ENCODE assay signal across 15 cellular contexts in the genomic region with DNA sequence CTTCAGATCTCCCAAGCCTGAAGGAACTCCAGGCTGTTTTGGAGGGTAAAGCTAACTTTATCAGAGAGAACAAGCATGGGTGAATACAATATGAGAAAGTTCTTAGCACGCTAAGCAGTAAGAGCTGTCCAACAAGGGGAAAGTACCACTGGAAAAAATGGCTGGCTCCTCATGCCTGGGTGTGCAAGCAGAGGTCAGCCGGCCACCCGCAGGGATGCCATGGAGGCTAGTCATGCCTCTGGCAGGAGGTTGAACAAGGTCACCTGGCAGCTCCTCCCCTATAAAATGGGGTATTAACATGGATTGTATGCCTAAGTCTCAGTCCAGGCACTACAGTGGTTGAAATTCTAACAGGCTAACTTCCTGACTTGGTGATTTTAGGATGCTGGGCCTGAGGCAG.
DNase-seq lines count a peak whose midpoint lies in the region; ATAC-seq and TF ChIP-seq lines count a peak whose summit lies in the region.
"Had no signal": no experiment of that assay in that cellular context is flagged by ENCODE, and none has a peak within 500 bp of the region (broad histone marks: within the 10 kb centered on the region; RNA-seq: fewer than 3 reads in every experiment).

No MANE protein-coding gene starts in this region.

- H3K9ac ChIP-seq in GM23248 (no peak overlapping the region), PC-3 (ENCODE audit: low read length) (no peak overlapping the region)

- H3K9me2 ChIP-seq in GM23248 (ENCODE audit: insufficient read depth) (no peaks in the 10 kb centered on the region), PC-3 (replicated peaks; ENCODE audit: low read length) (no peaks in the 10 kb centered on the region), hepatocyte (replicated peaks; ENCODE audit: insufficient read depth) (no peaks in the 10 kb centered on the region)

- TF ChIP-seq CTCF in PC-3 (conservative IDR thresholded peaks at IDR 0.05; ENCODE audit: low read depth, low read length): no peak
- no peak for TF ChIP-seq CTCF in choroid plexus epithelial cell (conservative IDR thresholded peaks at IDR 0.05; ENCODE audit: low read depth, low read length)
- no peak for TF ChIP-seq CTCF in retinal pigment epithelial cell (conservative IDR thresholded peaks at IDR 0.05; ENCODE audit: low read depth, low read length)
- TF ChIP-seq CTCF in hepatocyte (IDR thresholded peaks at IDR 0.05; ENCODE audit: poor library complexity): no peak

- POLR2A ChIA-PET in PC-3 (lab: Charles Lee; ENCODE audit: unreplicated experiment): no interaction called here

- DNase-seq in GM23248 (peak; percentile 10), PC-3 (peak; percentile 23), choroid plexus epithelial cell (ENCODE audit: low read depth) (peak; percentile 9), retinal pigment epithelial cell (ENCODE audit: low read depth) (peak; percentile 4), posterior cingulate gyrus (no peak), NOMO-1 treated with dmso at 0.1 percent for 144 hours (lab: John Stamatoyannopoulos, UW; ENCODE audit: unreplicated experiment) (no peak), hepatocyte (ENCODE audit: low spot score) (no peak)
- DNase-seq: activated CD4-positive, alpha-beta memory T cell treated with anti-CD3 and anti-CD28 coated beads, Interleukin-2, amount 10 ng/mL, durations not matched to agents 7 days and 5 days; activated gamma-delta T cell; IMR-90; NCI-H1105 treated with DMSO at 0.1 percent for 48 hours; NCI-H2029; NCI-H69 had no signal

- H3K27me3 ChIP-seq in GM23248 (replicated peaks; ENCODE audit: insufficient read depth) (peaks cover 2% of the 10 kb centered on the region; the same call in 1 of the 2 replicates), PC-3 (ENCODE audit: low read length) (no peaks in the 10 kb centered on the region), hepatocyte (peaks cover 10% of the 10 kb centered on the region)

- H4K20me1 ChIP-seq in GM23248 (ENCODE audit: insufficient read depth): no peaks in the 10 kb centered on the region
- H4K20me1 ChIP-seq in PC-3 (ENCODE audit: low read length): no peaks in the 10 kb centered on the region
- no peaks in the 10 kb centered on the region for H4K20me1 ChIP-seq in hepatocyte (ENCODE audit: insufficient read depth, poor library complexity, severe bottlenecking)

- H3K27ac ChIP-seq in GM23248 (no peak overlapping the region), PC-3 (ENCODE audit: low read length) (no peak overlapping the region), hepatocyte (no peak overlapping the region)
- H3K27ac ChIP-seq: prostate gland, skin epidermis had no signal

- ATAC-seq in PC-3: peak; percentile 45

- H2AFZ ChIP-seq in GM23248 (no peak overlapping the region), PC-3 (ENCODE audit: low read length) (no peak overlapping the region), hepatocyte (no peak overlapping the region)

- CTCF ChIA-PET in PC-3 (lab: Charles Lee): no interaction called here

- no peaks in the 10 kb centered on the region for H3K9me3 ChIP-seq in GM23248 (ENCODE audit: low read depth)
- no peaks in the 10 kb centered on the region for H3K9me3 ChIP-seq in PC-3 (ENCODE audit: low read length)
- H3K9me3 ChIP-seq in hepatocyte (ENCODE audit: low read depth): no peaks in the 10 kb centered on the region
- H3K9me3 ChIP-seq: prostate gland had no signal

- H3K36me3 ChIP-seq in GM23248 (ENCODE audit: low read depth): no peaks in the 10 kb centered on the region
- H3K36me3 ChIP-seq in PC-3 (ENCODE audit: low read depth, low read length): 0 out of 2 replicates have a peak, but pooled peaks cover 6% of the 10 kb centered on the region
- H3K36me3 ChIP-seq in hepatocyte (replicated peaks; ENCODE audit: insufficient read depth, low read depth): no peaks in the 10 kb centered on the region
- H3K36me3 ChIP-seq: prostate gland had no signal

- WGBS in GM23248 (ENCODE audit: low coverage in 1 of 2, low lambda C conversion rate in 2 of 2, missing lambda C conversion rate in 2 of 2), 2 experiments: 45 to 56% methylated on average over 3 of the region's 3 CpGs
- WGBS in hepatocyte (ENCODE audit: low lambda C conversion rate, missing lambda C conversion rate): 82% methylated on average over 3 of the region's 3 CpGs

- intact Hi-C loops in PC-3 (cut with micrococcal nuclease): no loop called here
- intact Hi-C loops in posterior cingulate gyrus (cut with DNase I): no loop called here

- no peak overlapping the region for H3K4me3 ChIP-seq in GM23248
- H3K4me3 ChIP-seq in PC-3 (ENCODE audit: low read length): no peak overlapping the region
- H3K4me3 ChIP-seq in choroid plexus epithelial cell (ENCODE audit: low read depth, low read length): no peak overlapping the region
- no peak overlapping the region for H3K4me3 ChIP-seq in retinal pigment epithelial cell (ENCODE audit: low read length)
- no peak overlapping the region for H3K4me3 ChIP-seq in hepatocyte
- H3K4me3 ChIP-seq: prostate gland, skin epidermis had no signal

- no peaks in the 10 kb centered on the region for H3K4me1 ChIP-seq in GM23248 (ENCODE audit: insufficient read depth)
- H3K4me1 ChIP-seq in PC-3 (ENCODE audit: insufficient read depth, low read length): 0 out of 2 replicates have a peak, but pooled peaks cover 3% of the 10 kb centered on the region
- no peaks in the 10 kb centered on the region for H3K4me1 ChIP-seq in hepatocyte (ENCODE audit: insufficient read depth)
- H3K4me1 ChIP-seq: prostate gland had no signal

- in situ Hi-C loops in GM23248 (cut with MboI): no loop called here

- H3K4me2 ChIP-seq in GM23248 (ENCODE audit: unreplicated experiment) (no peak overlapping the region), PC-3 (ENCODE audit: low read length) (no peak overlapping the region), hepatocyte (no peak overlapping the region)

- H3K79me2 ChIP-seq in GM23248 (ENCODE audit: insufficient read depth): no peaks in the 10 kb centered on the region
- no peaks in the 10 kb centered on the region for H3K79me2 ChIP-seq in PC-3 (ENCODE audit: low read length)
- H3K79me2 ChIP-seq in hepatocyte: no peaks in the 10 kb centered on the region

- H3F3A ChIP-seq in GM23248 (ENCODE audit: insufficient read depth) (no peaks in the 10 kb centered on the region), PC-3 (ENCODE audit: low read length, unreplicated experiment) (no peaks in the 10 kb centered on the region)

- BruUV-seq in PC-3 (replicated peaks; lab: Mats Ljungman, UMichigan): no TSS peak

Comparison
In these comparisons a context has a peak if more than half of its experiments do, and no peak if none do; other contexts are left out.
1. DNase-seq: peak in GM23248 (single experiment), PC-3 (single experiment), choroid plexus epithelial cell (single experiment) and retinal pigment epithelial cell (single experiment); none in posterior cingulate gyrus (0 of 10), NOMO-1 treated with dmso at 0.1 percent for 144 hours (single experiment) and hepatocyte (single experiment).